Comparison of ENCODE assay signal across 13 cellular contexts in the genomic region with DNA sequence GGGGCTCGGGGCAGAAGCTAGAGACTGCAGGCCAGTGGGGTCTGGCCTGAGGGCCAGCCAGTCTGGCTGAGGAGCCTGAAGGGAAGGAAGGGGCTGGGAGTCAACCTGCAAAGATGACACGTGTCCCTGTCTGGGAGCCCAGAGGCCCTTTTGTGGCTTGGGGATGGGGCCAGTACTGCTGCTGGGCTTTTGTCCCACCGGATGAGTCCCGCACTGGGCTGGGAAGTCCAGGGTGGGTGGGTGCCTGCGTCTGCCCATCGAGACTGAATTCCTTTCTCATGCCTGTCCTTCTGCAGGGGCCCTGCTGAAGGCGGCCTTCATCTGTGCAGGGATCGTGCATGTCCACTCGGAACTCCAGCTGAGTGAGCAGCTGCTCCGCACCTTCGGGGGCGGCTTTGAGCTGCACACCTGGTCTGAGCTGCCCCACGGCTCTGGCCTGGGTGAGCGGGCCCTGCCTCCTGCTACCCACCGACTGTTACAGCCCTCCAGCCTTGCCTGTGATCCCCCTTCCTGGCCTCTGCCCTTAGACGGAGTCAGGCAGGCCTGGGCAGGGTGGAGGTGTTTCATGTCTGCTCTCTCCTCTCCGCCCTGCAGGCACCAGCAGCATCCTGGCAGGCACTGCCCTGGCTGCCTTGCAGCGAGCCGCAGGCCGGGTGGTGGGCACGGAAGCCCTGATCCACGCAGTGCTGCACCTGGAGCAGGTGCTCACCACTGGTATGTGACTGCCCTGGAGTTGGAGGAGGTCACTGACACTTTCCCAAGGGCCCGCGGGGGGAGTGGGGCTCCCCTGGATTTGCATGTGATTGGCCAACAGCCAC. TPM values are rescaled to one million over a fixed set of nuclear protein-coding genes. Genes with fewer than 3 reads are reported as not detected.
A peak's percentile ranks its signal among the peaks of the same experiment; 100 is the strongest.
DNase-seq lines count a peak whose midpoint lies in the region; ATAC-seq and TF ChIP-seq lines count a peak whose summit lies in the region.
"Had no signal": no experiment of that assay in that cellular context is flagged by ENCODE, and none has a peak within 500 bp of the region (broad histone marks: within the 10 kb centered on the region; RNA-seq: fewer than 3 reads in every experiment).

No MANE protein-coding gene starts in this region.

- peak overlapping the region; percentile 51 for H3K9ac ChIP-seq in NT2/D1 (ENCODE audit: insufficient read length, low read depth)

- H3K36me3 Mint-ChIP-seq in T-helper 2 cell treated with Interferon-gamma antibody and Interleukin-4, amounts not matched to agents 5 μg/mL and 100 μg/mL, for 36 hours (ENCODE audit: low read depth): peaks cover 13% of the 10 kb centered on the region

- TF ChIP-seq CTCF in foreskin keratinocyte (conservative IDR thresholded peaks at IDR 0.05): no peak

- H3K36me3 ChIP-seq in NT2/D1 (ENCODE audit: insufficient read depth, insufficient read length, low read length): peaks cover 25% of the 10 kb centered on the region
- H3K36me3 ChIP-seq: SJCRH30 had no signal

- H3K27me3 ChIP-seq in NT2/D1 (ENCODE audit: insufficient read depth, insufficient read length) (no peaks in the 10 kb centered on the region), foreskin keratinocyte (no peaks in the 10 kb centered on the region)
- H3K27me3 ChIP-seq: SJCRH30 had no signal

- H3K27ac Mint-ChIP-seq in T-helper 2 cell treated with Interferon-gamma antibody and Interleukin-4, amounts not matched to agents 5 μg/mL and 100 μg/mL, for 36 hours: peak overlapping the region; percentile 41

- no peaks in the 10 kb centered on the region for H3K9me3 Mint-ChIP-seq in T-helper 2 cell treated with Interferon-gamma antibody and Interleukin-4, amounts not matched to agents 5 μg/mL and 100 μg/mL, for 36 hours
- H3K9me3 Mint-ChIP-seq: stimulated activated naive CD8-positive, alpha-beta T cell treated with anti-CD3 and anti-CD28 coated beads, Interleukin-15, amount 100 ng/mL, for 72 hours had no signal

- H3K4me1 ChIP-seq in NT2/D1 (ENCODE audit: insufficient read depth, insufficient read length): peaks cover 29% of the 10 kb centered on the region
- H3K4me1 ChIP-seq in foreskin keratinocyte: peaks cover 20% of the 10 kb centered on the region

- DNase-seq in T-helper 2 cell treated with Interferon-gamma antibody and Interleukin-4, amounts not matched to agents 5 μg/mL and 100 μg/mL, for 36 hours (ENCODE audit: low spot score): no peak
- no peak for DNase-seq in T-helper 2 cell
- DNase-seq in NT2/D1 (ENCODE audit: low read depth, low spot score): no peak
- DNase-seq in foreskin keratinocyte: peak in 1 of 2 donors; percentile 41
- no peak for DNase-seq in left ventricle myocardium superior
- DNase-seq: activated CD4-positive, alpha-beta T cell treated with anti-CD3 and anti-CD28 coated beads, Interleukin-2, amount 50 U/mL, for 4 hours; aorta; NCI-H146; NCI-H345; SJCRH30; stimulated activated naive CD8-positive, alpha-beta T cell treated with anti-CD3 and anti-CD28 coated beads, Interleukin-15, amount 100 ng/mL, for 72 hours had no signal

- H3K27me3 Mint-ChIP-seq in T-helper 2 cell treated with Interferon-gamma antibody and Interleukin-4, amounts not matched to agents 5 μg/mL and 100 μg/mL, for 36 hours (ENCODE audit: low read depth): no peaks in the 10 kb centered on the region
- H3K27me3 Mint-ChIP-seq: stimulated activated naive CD8-positive, alpha-beta T cell treated with anti-CD3 and anti-CD28 coated beads, Interleukin-15, amount 100 ng/mL, for 72 hours had no signal

- H3K27ac ChIP-seq in foreskin keratinocyte: no peak overlapping the region
- H3K27ac ChIP-seq: C4-2B, SJCRH30 had no signal

- peaks cover 16% of the 10 kb centered on the region for H3K4me1 Mint-ChIP-seq in T-helper 2 cell treated with Interferon-gamma antibody and Interleukin-4, amounts not matched to agents 5 μg/mL and 100 μg/mL, for 36 hours (ENCODE audit: low read depth)

- intact Hi-C loops in left ventricle myocardium superior (cut with micrococcal nuclease): no loop called here

- no peak overlapping the region for H3K4me3 Mint-ChIP-seq in T-helper 2 cell treated with Interferon-gamma antibody and Interleukin-4, amounts not matched to agents 5 μg/mL and 100 μg/mL, for 36 hours

- H3K9me3 ChIP-seq in NT2/D1 (ENCODE audit: insufficient read depth, low read length): no peaks in the 10 kb centered on the region
- H3K9me3 ChIP-seq: SJCRH30 had no signal

- no peak overlapping the region for H3K4me3 ChIP-seq in NT2/D1 (ENCODE audit: insufficient read length, low read depth)
- H3K4me3 ChIP-seq: SJCRH30 had no signal

- ATAC-seq in foreskin keratinocyte: peak; percentile 30
- no peak for ATAC-seq in left ventricle myocardium superior
- no peak for ATAC-seq in GM19397 (IDR thresholded peaks at IDR 0.05; ENCODE audit: unreplicated experiment)

RNA-seq across cellular contexts. Expression of a gene that starts 20.9 kb away (rescaled TPM):
- total RNA-seq in foreskin keratinocyte (7.6 and 8.4 TPM in 2 replicates), left ventricle myocardium superior (8.2 TPM)
- 5.7 and 6.2 TPM in 2 replicates for polyA plus RNA-seq in foreskin keratinocyte

RNA-seq across cellular contexts. Expression of a gene that starts 36.4 kb away (rescaled TPM):
- total RNA-seq in foreskin keratinocyte (12.3 and 12.5 TPM in 2 replicates), left ventricle myocardium superior (19.0 TPM)
- 6.7 and 6.9 TPM in 2 replicates for polyA plus RNA-seq in foreskin keratinocyte

RNA-seq across cellular contexts. Expression of a gene that starts 48.1 kb away (rescaled TPM):
- 42.7 and 53.0 TPM in 2 replicates for total RNA-seq in foreskin keratinocyte
- 31.2 and 39.1 TPM in 2 replicates for polyA plus RNA-seq in foreskin keratinocyte
- 48.7 TPM for total RNA-seq in left ventricle myocardium superior

RNA-seq across cellular contexts. Expression of a gene that starts 48.4 kb away (rescaled TPM):
- 179 and 180 TPM in 2 replicates for total RNA-seq in foreskin keratinocyte
- 155 and 199 TPM in 2 replicates for polyA plus RNA-seq in foreskin keratinocyte
- total RNA-seq in left ventricle myocardium superior: 146 TPM
